ENCODE assay signal across 12 cellular contexts in the genomic region with DNA sequence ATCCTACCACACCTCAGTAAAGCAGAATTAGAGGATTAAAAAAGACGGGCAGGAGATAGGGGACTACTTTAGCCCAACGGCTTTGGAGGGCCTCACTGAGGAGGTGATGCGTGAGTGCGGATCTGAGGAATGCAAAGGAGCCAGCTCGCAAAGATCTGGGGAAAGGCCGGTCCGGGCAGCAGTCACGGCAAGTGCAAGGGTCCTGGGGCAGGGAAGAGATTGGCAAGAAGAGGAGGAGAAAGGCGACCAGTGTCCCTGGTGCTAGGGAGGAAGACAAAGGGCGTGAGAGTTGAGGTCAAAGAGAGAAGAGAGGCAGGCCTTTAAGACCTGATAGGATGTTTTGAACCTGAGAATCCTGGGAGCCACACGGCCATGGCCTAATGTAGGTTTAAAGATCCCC.
"Had no signal": no experiment of that assay in that cellular context is flagged by ENCODE, and none has a peak within 500 bp of the region (broad histone marks: within the 10 kb centered on the region; RNA-seq: fewer than 3 reads in every experiment).

No MANE protein-coding gene starts in this region.

- H3K27me3 ChIP-seq: heart left ventricle had no signal

- H3K9me3 ChIP-seq: heart left ventricle had no signal

- H3K36me3 ChIP-seq: heart left ventricle had no signal

- H3K27ac Mint-ChIP-seq: activated CD4-positive, alpha-beta T cell treated with anti-CD3 and anti-CD28 coated beads for 36 hours; activated CD8-positive, alpha-beta T cell treated with anti-CD3 and anti-CD28 coated beads for 36 hours; natural killer cell treated with Interleukin-12 subunit alpha and Interleukin-12 subunit beta and Interleukin-15 and Interleukin-18, amount 100 ng/mL, for 72 hours; T-cell had no signal

- H3K9me3 Mint-ChIP-seq: activated CD8-positive, alpha-beta T cell treated with anti-CD3 and anti-CD28 coated beads for 36 hours; natural killer cell treated with Interleukin-12 subunit alpha and Interleukin-12 subunit beta and Interleukin-15 and Interleukin-18, amount 100 ng/mL, for 72 hours; T-cell had no signal

- DNase-seq: activated CD4-positive, alpha-beta T cell treated with anti-CD3 and anti-CD28 coated beads for 36 hours; activated CD8-positive, alpha-beta memory T cell treated with anti-CD3 and anti-CD28 coated beads, Interleukin-2, amount 50 U/mL, for 4 hours; activated CD8-positive, alpha-beta T cell treated with anti-CD3 and anti-CD28 coated beads for 36 hours; activated naive CD4-positive, alpha-beta T cell treated with Interleukin-2 at 50 U/mL for 16 hours; caudate nucleus; heart left ventricle; small intestine; T-cell; T1000 had no signal

- H3K36me3 Mint-ChIP-seq: natural killer cell treated with Interleukin-12 subunit alpha and Interleukin-12 subunit beta and Interleukin-15 and Interleukin-18, amount 100 ng/mL, for 72 hours; T-cell had no signal

- H3K4me3 Mint-ChIP-seq: activated CD4-positive, alpha-beta T cell treated with anti-CD3 and anti-CD28 coated beads for 36 hours; activated CD8-positive, alpha-beta T cell treated with anti-CD3 and anti-CD28 coated beads for 36 hours; natural killer cell treated with Interleukin-12 subunit alpha and Interleukin-12 subunit beta and Interleukin-15 and Interleukin-18, amount 100 ng/mL, for 72 hours; T-cell had no signal

- FAIRE-seq: islet of Langerhans, small intestine had no signal

- ATAC-seq: activated CD4-positive, alpha-beta T cell treated with anti-CD3 and anti-CD28 coated beads for 36 hours; activated CD8-positive, alpha-beta T cell treated with anti-CD3 and anti-CD28 coated beads for 36 hours; esophagus mucosa; natural killer cell treated with Interleukin-12 subunit alpha and Interleukin-12 subunit beta and Interleukin-15 and Interleukin-18, amount 100 ng/mL, for 72 hours; T-cell had no signal

- H3K4me1 Mint-ChIP-seq: activated CD4-positive, alpha-beta T cell treated with anti-CD3 and anti-CD28 coated beads for 36 hours; T-cell had no signal

- H3K4me3 ChIP-seq: heart left ventricle had no signal
